ENCODE assay signal across 1 cellular context in the genomic region with DNA sequence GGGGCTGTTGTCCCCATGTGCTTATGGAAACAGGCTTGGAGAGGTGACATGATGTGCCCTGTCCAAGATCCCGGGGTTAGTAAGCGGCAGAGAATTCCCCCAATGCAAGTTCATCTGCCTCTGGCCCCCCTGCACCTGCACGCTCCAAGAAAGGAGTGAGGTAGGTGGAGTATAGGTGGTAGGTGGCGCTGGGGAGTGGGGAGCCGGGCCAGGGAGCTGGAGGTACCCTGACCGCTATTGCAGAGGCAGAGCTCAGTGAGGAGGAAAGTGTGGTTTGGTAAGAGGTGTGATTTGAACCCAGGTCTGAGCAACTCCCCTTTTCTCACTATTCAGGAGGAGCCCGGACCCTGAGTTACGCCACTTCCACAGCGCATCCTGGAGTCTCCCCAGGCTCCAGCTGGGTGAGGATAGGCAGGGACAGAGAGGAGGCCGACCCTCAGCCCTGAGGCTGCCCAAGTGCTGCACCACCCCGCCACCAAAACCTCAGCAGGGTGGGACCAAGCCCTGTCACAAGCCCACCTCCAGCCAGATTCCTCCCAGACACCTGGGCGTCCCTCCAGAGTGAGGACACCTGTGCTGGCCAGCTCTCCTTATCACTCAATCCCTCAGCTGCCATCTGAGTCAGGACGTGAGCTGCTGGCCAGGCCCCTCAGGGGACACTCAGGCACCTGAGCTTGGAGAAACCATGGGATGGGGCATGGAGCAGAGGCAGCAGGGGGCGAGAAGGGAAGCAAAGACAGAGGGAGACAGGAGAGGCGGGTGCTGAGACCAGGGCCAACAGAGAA.
TF ChIP-seq lines count a peak whose summit lies in the region.

No MANE protein-coding gene starts in this region.

TF ChIP-seq in A549, 52 proteins besides CTCF, POLR2A, EP300 and RAD21 (continued from another document):
- TF ChIP-seq, protein P1, sequence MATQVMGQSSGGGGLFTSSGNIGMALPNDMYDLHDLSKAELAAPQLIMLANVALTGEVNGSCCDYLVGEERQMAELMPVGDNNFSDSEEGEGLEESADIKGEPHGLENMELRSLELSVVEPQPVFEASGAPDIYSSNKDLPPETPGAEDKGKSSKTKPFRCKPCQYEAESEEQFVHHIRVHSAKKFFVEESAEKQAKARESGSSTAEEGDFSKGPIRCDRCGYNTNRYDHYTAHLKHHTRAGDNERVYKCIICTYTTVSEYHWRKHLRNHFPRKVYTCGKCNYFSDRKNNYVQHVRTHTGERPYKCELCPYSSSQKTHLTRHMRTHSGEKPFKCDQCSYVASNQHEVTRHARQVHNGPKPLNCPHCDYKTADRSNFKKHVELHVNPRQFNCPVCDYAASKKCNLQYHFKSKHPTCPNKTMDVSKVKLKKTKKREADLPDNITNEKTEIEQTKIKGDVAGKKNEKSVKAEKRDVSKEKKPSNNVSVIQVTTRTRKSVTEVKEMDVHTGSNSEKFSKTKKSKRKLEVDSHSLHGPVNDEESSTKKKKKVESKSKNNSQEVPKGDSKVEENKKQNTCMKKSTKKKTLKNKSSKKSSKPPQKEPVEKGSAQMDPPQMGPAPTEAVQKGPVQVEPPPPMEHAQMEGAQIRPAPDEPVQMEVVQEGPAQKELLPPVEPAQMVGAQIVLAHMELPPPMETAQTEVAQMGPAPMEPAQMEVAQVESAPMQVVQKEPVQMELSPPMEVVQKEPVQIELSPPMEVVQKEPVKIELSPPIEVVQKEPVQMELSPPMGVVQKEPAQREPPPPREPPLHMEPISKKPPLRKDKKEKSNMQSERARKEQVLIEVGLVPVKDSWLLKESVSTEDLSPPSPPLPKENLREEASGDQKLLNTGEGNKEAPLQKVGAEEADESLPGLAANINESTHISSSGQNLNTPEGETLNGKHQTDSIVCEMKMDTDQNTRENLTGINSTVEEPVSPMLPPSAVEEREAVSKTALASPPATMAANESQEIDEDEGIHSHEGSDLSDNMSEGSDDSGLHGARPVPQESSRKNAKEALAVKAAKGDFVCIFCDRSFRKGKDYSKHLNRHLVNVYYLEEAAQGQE (IDR thresholded peaks at IDR 0.05) = no peak
- TF ChIP-seq EHF (CRISPR knock-in tag; IDR thresholded peaks at IDR 0.05) (no peak), HOXA7 (CRISPR knock-in tag; IDR thresholded peaks at IDR 0.05) (no peak), NFE2L2 (conservative IDR thresholded peaks at IDR 0.05; ENCODE audit: low read length) (no peak), JUNB (IDR thresholded peaks at IDR 0.05) (no peak), FOSL2 (IDR thresholded peaks at IDR 0.05) (no peak), FOSL2 (CRISPR knock-in tag; IDR thresholded peaks at IDR 0.05) (no peak), FOXS1 (CRISPR knock-in tag; IDR thresholded peaks at IDR 0.05) (no peak), GATA3 (IDR thresholded peaks at IDR 0.05; ENCODE audit: borderline replicate concordance) (no peak), CBX2 (IDR thresholded peaks at IDR 0.05; ENCODE audit: borderline replicate concordance, low read depth) (no peak), CHD2 (IDR thresholded peaks at IDR 0.05; ENCODE audit: low read length, partially characterized antibody) (no peak), JUN (IDR thresholded peaks at IDR 0.05) (no peak), BHLHE40 (IDR thresholded peaks at IDR 0.05; ENCODE audit: low read depth, low read length) (no peak), CBX8 (IDR thresholded peaks at IDR 0.05) (no peak)
- TF ChIP-seq, protein P2, sequence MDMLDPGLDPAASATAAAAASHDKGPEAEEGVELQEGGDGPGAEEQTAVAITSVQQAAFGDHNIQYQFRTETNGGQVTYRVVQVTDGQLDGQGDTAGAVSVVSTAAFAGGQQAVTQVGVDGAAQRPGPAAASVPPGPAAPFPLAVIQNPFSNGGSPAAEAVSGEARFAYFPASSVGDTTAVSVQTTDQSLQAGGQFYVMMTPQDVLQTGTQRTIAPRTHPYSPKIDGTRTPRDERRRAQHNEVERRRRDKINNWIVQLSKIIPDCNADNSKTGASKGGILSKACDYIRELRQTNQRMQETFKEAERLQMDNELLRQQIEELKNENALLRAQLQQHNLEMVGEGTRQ (IDR thresholded peaks at IDR 0.05) = no peak
